12 cellular contexts compared by ENCODE assay signal in the genomic region with DNA sequence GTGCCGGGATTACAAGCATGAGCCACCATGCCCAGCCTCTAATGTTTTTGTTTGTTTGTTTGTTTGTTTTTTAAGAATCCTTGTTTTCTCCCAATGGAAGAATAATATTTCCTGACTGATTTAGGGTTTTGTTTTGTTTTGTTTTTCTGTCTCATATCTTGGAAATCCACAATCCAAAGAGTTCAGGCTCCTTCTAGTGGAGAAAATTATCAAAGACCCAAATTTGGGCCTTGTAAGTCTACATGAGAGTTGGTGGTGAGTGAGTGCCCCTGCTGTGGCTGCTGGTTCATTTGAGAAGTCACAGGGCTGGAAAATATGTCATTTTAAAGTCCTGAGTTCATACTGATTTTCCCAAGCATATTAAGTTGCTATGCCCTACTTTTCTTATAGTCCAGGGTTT.
DNase-seq lines count a peak whose midpoint lies in the region; ATAC-seq and TF ChIP-seq lines count a peak whose summit lies in the region.
"Had no signal": no experiment of that assay in that cellular context is flagged by ENCODE, and none has a peak within 500 bp of the region (broad histone marks: within the 10 kb centered on the region; RNA-seq: fewer than 3 reads in every experiment).

No MANE protein-coding gene starts in this region.

- in situ Hi-C loops in ACHN (cut with HindIII; ENCODE audit: low pct_ligation_motif_present, low pct_unique_long_range_greater_than_20kb, low sequenced_read_pairs), result no loop called here

- DNase-seq in ACHN, result peak; percentile 35
- DNase-seq in HEK293T (ENCODE audit: extremely low spot score), result peak; percentile 16
- DNase-seq in adipocyte (ENCODE audit: low read depth), result peak; percentile 58
- DNase-seq in hepatic stellate cell (ENCODE audit: low spot score), result peak; percentile 12
- DNase-seq in stimulated activated naive CD8-positive, alpha-beta T cell treated with anti-CD3 and anti-CD28 coated beads, Interleukin-15, Interleukin-2, amounts not matched to agents 100 U/mL and 50 U/mL, for 24 hours, result no peak
- DNase-seq in DMS79 treated with DMSO at 0.1 percent for 48 hours (lab: John Stamatoyannopoulos, UW), result no peak
- DNase-seq in NCI-H2227 (lab: John Stamatoyannopoulos, UW; ENCODE audit: unreplicated experiment), result no peak
- DNase-seq: activated CD4-positive, alpha-beta T cell treated with anti-CD3 and anti-CD28 coated beads, Interleukin-2, amount 50 U/mL, for 4 hours; activated naive CD4-positive, alpha-beta T cell treated with anti-CD3 and anti-CD28 coated beads, Interleukin-2, amount 50 U/mL, for 16 hours; CD4-positive, CD25-positive, alpha-beta regulatory T cell; NCI-H345 had no signal

- peak overlapping the region; percentile 56 for H3K9ac ChIP-seq in adipocyte (ENCODE audit: low read length)

- H3K9me3 ChIP-seq in adipocyte (ENCODE audit: control insufficient read depth, low read length), result no peaks in the 10 kb centered on the region

- no peaks in the 10 kb centered on the region for H3K27me3 ChIP-seq in adipocyte (replicated peaks; ENCODE audit: control insufficient read depth, insufficient read depth, low read length)

- POLR2A ChIA-PET in HEK293T (lab: Yijun Ruan, JAX), result no interaction called here

- CTCF ChIA-PET in HEK293T (lab: Yijun Ruan, JAX), result interaction anchor here (0.6 kb wide), 1 partner anchor 1704 kb away, joined by 3 read pairs; no protein-coding TSS in a partner anchor

- H3K4me3 ChIP-seq in adipocyte (ENCODE audit: low read length), result no peak overlapping the region

- peaks cover 24% of the 10 kb centered on the region for H3K4me1 ChIP-seq in adipocyte (ENCODE audit: control insufficient read depth, insufficient read depth, low read length)

- no peaks in the 10 kb centered on the region for H3K36me3 ChIP-seq in adipocyte (ENCODE audit: control insufficient read depth, insufficient read depth, low read length, severe bottlenecking)

- no peak for ATAC-seq in stimulated activated naive CD8-positive, alpha-beta T cell treated with anti-CD3 and anti-CD28 coated beads, Interleukin-15, Interleukin-2, amounts not matched to agents 100 U/mL and 50 U/mL, for 24 hours
- no peak for ATAC-seq in GM21390 (IDR thresholded peaks at IDR 0.05; ENCODE audit: unreplicated experiment)

TF ChIP-seq in HEK293T, 16 proteins besides CTCF, POLR2A, EP300 and RAD21:
- no peak for TF ChIP-seq SUZ12 (IDR thresholded peaks at IDR 0.05)
- TF ChIP-seq TARDBP (IDR thresholded peaks at IDR 0.05), result no peak
- TF ChIP-seq ARNT (IDR thresholded peaks at IDR 0.05), result no peak
- TF ChIP-seq FOXK2 (IDR thresholded peaks at IDR 0.05), result no peak
- TF ChIP-seq FOXA1 (IDR thresholded peaks at IDR 0.05), result no peak
- TF ChIP-seq SP1 (IDR thresholded peaks at IDR 0.05), result no peak
- no peak for TF ChIP-seq BHLHE40 (IDR thresholded peaks at IDR 0.05; ENCODE audit: borderline replicate concordance)
- no peak for TF ChIP-seq ELF4 (IDR thresholded peaks at IDR 0.05)
- no peak for TF ChIP-seq LEF1 (IDR thresholded peaks at IDR 0.05; ENCODE audit: borderline replicate concordance)
- TF ChIP-seq HDGF (IDR thresholded peaks at IDR 0.05; ENCODE audit: borderline replicate concordance), result no peak
- TF ChIP-seq, protein P1, sequence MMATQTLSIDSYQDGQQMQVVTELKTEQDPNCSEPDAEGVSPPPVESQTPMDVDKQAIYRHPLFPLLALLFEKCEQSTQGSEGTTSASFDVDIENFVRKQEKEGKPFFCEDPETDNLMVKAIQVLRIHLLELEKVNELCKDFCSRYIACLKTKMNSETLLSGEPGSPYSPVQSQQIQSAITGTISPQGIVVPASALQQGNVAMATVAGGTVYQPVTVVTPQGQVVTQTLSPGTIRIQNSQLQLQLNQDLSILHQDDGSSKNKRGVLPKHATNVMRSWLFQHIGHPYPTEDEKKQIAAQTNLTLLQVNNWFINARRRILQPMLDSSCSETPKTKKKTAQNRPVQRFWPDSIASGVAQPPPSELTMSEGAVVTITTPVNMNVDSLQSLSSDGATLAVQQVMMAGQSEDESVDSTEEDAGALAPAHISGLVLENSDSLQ (IDR thresholded peaks at IDR 0.05), result no peak
- TF ChIP-seq CTBP1 (IDR thresholded peaks at IDR 0.05; ENCODE audit: borderline replicate concordance), result no peak
- TF ChIP-seq NFRKB (IDR thresholded peaks at IDR 0.05), result no peak
- TF ChIP-seq L3MBTL2 (conservative IDR thresholded peaks at IDR 0.05), result no peak
- TF ChIP-seq ZNF384 (IDR thresholded peaks at IDR 0.05), result no peak
- no peak for TF ChIP-seq FOXM1 (IDR thresholded peaks at IDR 0.05; ENCODE audit: borderline replicate concordance)

Comparison
In these comparisons a context has a peak if more than half of its experiments do, and no peak if none do; other contexts are left out.
1. DNase-seq: peak in ACHN (single experiment), HEK293T (single experiment), adipocyte (single experiment) and hepatic stellate cell (single experiment); none in stimulated activated naive CD8-positive, alpha-beta T cell treated with anti-CD3 and anti-CD28 coated beads, Interleukin-15, Interleukin-2, amounts not matched to agents 100 U/mL and 50 U/mL, for 24 hours (single experiment), DMS79 treated with DMSO at 0.1 percent for 48 hours (single experiment) and NCI-H2227 (single experiment).